12 cellular contexts compared by ENCODE assay signal in genomic region chr14:75275598-75275997, GRCh38. TPM values are rescaled to one million over a fixed set of nuclear protein-coding genes. Genes with fewer than 3 reads are reported as not detected.
DNase-seq lines count a peak whose midpoint lies in the region; TF ChIP-seq lines count a peak whose summit lies in the region.
"Had no signal": no experiment of that assay in that cellular context is flagged by ENCODE, and none has a peak within 500 bp of the region (broad histone marks: within the 10 kb centered on the region; RNA-seq: fewer than 3 reads in every experiment).

No MANE protein-coding gene starts in this region.

- no peaks in the 10 kb centered on the region for H3K36me3 ChIP-seq in endodermal cell (ENCODE audit: control insufficient read depth, insufficient read depth, low read length)
- H3K36me3 ChIP-seq: cardiac muscle cell, HAP-1 had no signal

- no peak overlapping the region for H3K27ac ChIP-seq in endodermal cell (ENCODE audit: low read depth, low read length)

- H3K36me3 Mint-ChIP-seq in endodermal cell (ENCODE audit: low read depth) (peaks cover 3% of the 10 kb centered on the region), osteocyte (ENCODE audit: unreplicated experiment) (peaks cover 8% of the 10 kb centered on the region), type B pancreatic cell (peaks cover 10% of the 10 kb centered on the region)

- peaks cover 47% of the 10 kb centered on the region for H3K27me3 Mint-ChIP-seq in endodermal cell (ENCODE audit: insufficient read depth)
- H3K27me3 Mint-ChIP-seq in osteocyte (ENCODE audit: unreplicated experiment): no peaks in the 10 kb centered on the region
- H3K27me3 Mint-ChIP-seq in type B pancreatic cell: peaks cover 28% of the 10 kb centered on the region

- no peak overlapping the region for H3K9ac ChIP-seq in endodermal cell (ENCODE audit: extremely low read depth, low read length, poor library complexity, severe bottlenecking)

- no peak overlapping the region for H3K4me3 ChIP-seq in endodermal cell (ENCODE audit: low read length)
- H3K4me3 ChIP-seq: cardiac muscle cell, HAP-1 had no signal

- H3K27ac Mint-ChIP-seq in endodermal cell (no peak overlapping the region), osteocyte (ENCODE audit: unreplicated experiment) (peak overlapping the region; percentile 98), type B pancreatic cell (no peak overlapping the region)
- H3K27ac Mint-ChIP-seq: activated CD8-positive, alpha-beta T cell treated with anti-CD3 and anti-CD28 coated beads for 36 hours had no signal

- H3K4me1 Mint-ChIP-seq in endodermal cell: peaks cover 20% of the 10 kb centered on the region
- peaks cover 38% of the 10 kb centered on the region for H3K4me1 Mint-ChIP-seq in osteocyte (ENCODE audit: unreplicated experiment)
- peaks cover 44% of the 10 kb centered on the region for H3K4me1 Mint-ChIP-seq in type B pancreatic cell (ENCODE audit: unreplicated experiment)

- no peaks in the 10 kb centered on the region for H3K9me3 ChIP-seq in endodermal cell (ENCODE audit: control insufficient read depth, low read length)
- H3K9me3 ChIP-seq: HAP-1 had no signal

- WGBS in endodermal cell (ENCODE audit: insufficient coverage in 1 of 2, insufficient read length in 1 of 2), 2 experiments: 93% methylated on average over 1 of the region's 2 CpGs; no CpG with 5 or more reads in 1 of the 2 experiments

- TF ChIP-seq CTCF in endodermal cell (conservative IDR thresholded peaks at IDR 0.05) (no peak), osteocyte (IDR thresholded peaks at IDR 0.05) (no peak), type B pancreatic cell (conservative IDR thresholded peaks at IDR 0.05) (no peak)

- no peak overlapping the region for H3K4me3 Mint-ChIP-seq in endodermal cell
- H3K4me3 Mint-ChIP-seq in osteocyte (ENCODE audit: unreplicated experiment): no peak overlapping the region
- peak overlapping the region; percentile 20 for H3K4me3 Mint-ChIP-seq in type B pancreatic cell
- H3K4me3 Mint-ChIP-seq: activated CD8-positive, alpha-beta T cell treated with anti-CD3 and anti-CD28 coated beads for 36 hours had no signal

- peaks cover 8% of the 10 kb centered on the region for H3K4me1 ChIP-seq in endodermal cell (ENCODE audit: control insufficient read depth, insufficient read depth, low read length)

- H3K27me3 ChIP-seq in endodermal cell (ENCODE audit: control insufficient read depth, insufficient read depth, low read length, poor library complexity, severe bottlenecking): peaks cover 14% of the 10 kb centered on the region
- H3K27me3 ChIP-seq: cardiac muscle cell had no signal

- H3K9me3 Mint-ChIP-seq in endodermal cell (no peaks in the 10 kb centered on the region), osteocyte (ENCODE audit: unreplicated experiment) (no peaks in the 10 kb centered on the region), type B pancreatic cell (no peaks in the 10 kb centered on the region)
- H3K9me3 Mint-ChIP-seq: activated CD8-positive, alpha-beta T cell treated with anti-CD3 and anti-CD28 coated beads for 36 hours had no signal

- DNase-seq in activated effector memory CD4-positive, alpha-beta T cell treated with anti-CD3 and anti-CD28 coated beads, Interleukin-2, amount 50 U/mL, for 16 hours: peak; percentile 27
- no peak for DNase-seq in activated effector memory CD4-positive, alpha-beta T cell treated with Interleukin-2 at 50 U/mL for 16 hours
- DNase-seq in endodermal cell (peak; percentile 18), osteocyte (ENCODE audit: extremely low spot score, unreplicated experiment) (no peak), type B pancreatic cell (ENCODE audit: extremely low spot score, unreplicated experiment) (no peak), DMS 273 treated with DMSO at 0.1 percent for 48 hours (lab: John Stamatoyannopoulos, UW) (no peak), GM19238 (ENCODE audit: insufficient read length, low spot score) (no peak), kidney tubule cell (ENCODE audit: low spot score) (no peak)
- DNase-seq: activated CD8-positive, alpha-beta T cell treated with anti-CD3 and anti-CD28 coated beads for 36 hours; NCI-H82 had no signal

RNA-seq across cellular contexts. Expression of gene FOS, which starts 3.0 kb away (rescaled TPM):
- total RNA-seq in endodermal cell (10 to 100 TPM; 10.3 to 14.0 TPM), osteocyte (438 and 598 TPM in 2 replicates), type B pancreatic cell (ENCODE audit: low replicate concordance) (214 and 974 TPM in 2 replicates)
- polyA plus RNA-seq in endodermal cell (2013, experiment 1 of 2): 7.9 TPM
- polyA plus RNA-seq in endodermal cell (2013, experiment 2 of 2): 23.5 TPM

Comparison
In these comparisons a context has a peak if more than half of its experiments do, and no peak if none do; other contexts are left out.
1. DNase-seq: peak in activated effector memory CD4-positive, alpha-beta T cell treated with anti-CD3 and anti-CD28 coated beads, Interleukin-2, amount 50 U/mL, for 16 hours (single experiment) and endodermal cell (single experiment); none in activated effector memory CD4-positive, alpha-beta T cell treated with Interleukin-2 at 50 U/mL for 16 hours (single experiment), osteocyte (single experiment), type B pancreatic cell (single experiment), DMS 273 treated with DMSO at 0.1 percent for 48 hours (single experiment), GM19238 (single experiment) and kidney tubule cell (single experiment).
2. RNA of gene FOS, which starts 3.0 kb away (total RNA-seq): 438 to 598 TPM in osteocyte and 214 to 974 TPM in type B pancreatic cell; 10.3 to 14.0 TPM in endodermal cell; every median in the first group is over 10 times any median in the second.